18 cellular contexts compared by ENCODE assay signal in genomic region chr4:159269956-159270355, GRCh38.
"Had no signal": no experiment of that assay in that cellular context is flagged by ENCODE, and none has a peak within 500 bp of the region (broad histone marks: within the 10 kb centered on the region; RNA-seq: fewer than 3 reads in every experiment).

No MANE protein-coding gene starts in this region.

- H3K9me3 ChIP-seq: testis had no signal

- H3K4me3 ChIP-seq: lung, testis had no signal

- ATAC-seq: activated CD8-positive, alpha-beta T cell treated with anti-CD3 and anti-CD28 coated beads, Interleukin-2, amount 10 ng/mL, durations not matched to agents 7 days and 5 days; activated naive CD4-positive, alpha-beta T cell treated with anti-CD3 and anti-CD28 coated beads, Interleukin-2, amount 50 U/mL, for 72 hours; activated T-cell treated with anti-CD3 and anti-CD28 coated beads, Interleukin-2, amount 50 U/mL, for 72 hours had no signal

- H3K9me3 Mint-ChIP-seq: activated CD4-positive, alpha-beta T cell treated with anti-CD3 and anti-CD28 coated beads, Interleukin-2, amount 10 ng/mL, durations not matched to agents 24 days and 14 days; activated naive CD4-positive, alpha-beta T cell treated with anti-CD3 and anti-CD28 coated beads, Interleukin-2, amount 50 U/mL, for 72 hours; activated T-cell treated with anti-CD3 and anti-CD28 coated beads, Interleukin-2, amount 50 U/mL, for 72 hours had no signal

- H3K4me1 Mint-ChIP-seq: activated CD4-positive, alpha-beta T cell treated with anti-CD3 and anti-CD28 coated beads, Interleukin-2, amount 10 ng/mL, durations not matched to agents 24 days and 14 days had no signal

- H3K27ac Mint-ChIP-seq: activated CD4-positive, alpha-beta T cell treated with anti-CD3 and anti-CD28 coated beads, Interleukin-2, amount 10 ng/mL, durations not matched to agents 24 days and 14 days; activated CD8-positive, alpha-beta T cell treated with anti-CD3 and anti-CD28 coated beads, Interleukin-2, amount 10 ng/mL, durations not matched to agents 7 days and 5 days; activated naive CD4-positive, alpha-beta T cell treated with anti-CD3 and anti-CD28 coated beads, Interleukin-2, amount 50 U/mL, for 72 hours; activated T-cell treated with anti-CD3 and anti-CD28 coated beads, Interleukin-2, amount 50 U/mL, for 72 hours had no signal

- H3K4me3 Mint-ChIP-seq: activated CD4-positive, alpha-beta T cell treated with anti-CD3 and anti-CD28 coated beads, Interleukin-2, amount 10 ng/mL, durations not matched to agents 24 days and 14 days; activated CD8-positive, alpha-beta T cell treated with anti-CD3 and anti-CD28 coated beads, Interleukin-2, amount 10 ng/mL, durations not matched to agents 7 days and 5 days; activated T-cell treated with anti-CD3 and anti-CD28 coated beads, Interleukin-2, amount 50 U/mL, for 72 hours had no signal

- H3K36me3 Mint-ChIP-seq: activated naive CD4-positive, alpha-beta T cell treated with anti-CD3 and anti-CD28 coated beads, Interleukin-2, amount 50 U/mL, for 72 hours had no signal

- DNase-seq: activated CD4-positive, alpha-beta T cell treated with anti-CD3 and anti-CD28 coated beads, Interleukin-2, amount 10 ng/mL, durations not matched to agents 24 days and 14 days; activated CD4-positive, CD25-positive, alpha-beta regulatory T cell; activated CD8-positive, alpha-beta memory T cell treated with anti-CD3 and anti-CD28 coated beads, Interleukin-2, amount 50 U/mL, for 48 hours; activated CD8-positive, alpha-beta T cell treated with anti-CD3 and anti-CD28 coated beads, Interleukin-2, amount 10 ng/mL, durations not matched to agents 7 days and 5 days; activated gamma-delta T cell; activated T-cell treated with anti-CD3 and anti-CD28 coated beads, Interleukin-2, amount 50 U/mL, for 72 hours; amniotic stem cell; cortex of kidney; effector CD8-positive, alpha-beta T cell; foreskin fibroblast; stimulated activated CD4-positive, alpha-beta T cell treated with anti-CD3 and anti-CD28 coated beads, Interleukin-15, amount 100 ng/mL, for 24 hours; stimulated activated CD4-positive, alpha-beta T cell treated with anti-CD3 and anti-CD28 coated beads, Interleukin-4, amount 100 ng/mL, for 24 hours; stimulated activated naive CD4-positive, alpha-beta T cell; SW 1271; testis had no signal

- H3K27me3 Mint-ChIP-seq: activated CD4-positive, alpha-beta T cell treated with anti-CD3 and anti-CD28 coated beads, Interleukin-2, amount 10 ng/mL, durations not matched to agents 24 days and 14 days had no signal

- H3K27me3 ChIP-seq: testis had no signal

- H3K27ac ChIP-seq: parathyroid adenoma, testis had no signal
